ENCODE assay signal across 1 cellular context in the genomic region with DNA sequence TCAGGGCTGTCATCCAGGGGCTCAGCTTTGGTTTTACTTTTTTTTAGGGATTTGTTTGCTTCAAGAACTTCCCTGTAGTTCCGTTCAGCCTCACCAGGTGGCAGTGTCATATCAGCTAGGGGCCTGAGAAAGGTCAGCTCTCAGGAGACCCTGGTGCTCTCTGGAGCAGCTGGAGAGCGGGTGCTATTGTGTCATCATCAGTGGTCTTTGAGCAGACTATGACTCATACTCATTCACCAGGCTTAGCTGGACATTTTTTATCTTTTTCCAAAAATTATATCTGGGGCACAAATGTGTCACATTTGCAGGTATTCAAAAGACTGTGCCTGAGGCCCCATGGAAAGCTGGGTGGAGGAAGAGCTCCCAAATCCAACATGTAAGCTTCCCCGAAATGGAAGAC.
A peak's percentile ranks its signal among the peaks of the same experiment; 100 is the strongest.
TF ChIP-seq lines count a peak whose summit lies in the region.

No MANE protein-coding gene starts in this region.

TF ChIP-seq in K562, 482 proteins besides CTCF, POLR2A, EP300 and RAD21 (continued from another document and continues in another):
- TF ChIP-seq, protein P1, sequence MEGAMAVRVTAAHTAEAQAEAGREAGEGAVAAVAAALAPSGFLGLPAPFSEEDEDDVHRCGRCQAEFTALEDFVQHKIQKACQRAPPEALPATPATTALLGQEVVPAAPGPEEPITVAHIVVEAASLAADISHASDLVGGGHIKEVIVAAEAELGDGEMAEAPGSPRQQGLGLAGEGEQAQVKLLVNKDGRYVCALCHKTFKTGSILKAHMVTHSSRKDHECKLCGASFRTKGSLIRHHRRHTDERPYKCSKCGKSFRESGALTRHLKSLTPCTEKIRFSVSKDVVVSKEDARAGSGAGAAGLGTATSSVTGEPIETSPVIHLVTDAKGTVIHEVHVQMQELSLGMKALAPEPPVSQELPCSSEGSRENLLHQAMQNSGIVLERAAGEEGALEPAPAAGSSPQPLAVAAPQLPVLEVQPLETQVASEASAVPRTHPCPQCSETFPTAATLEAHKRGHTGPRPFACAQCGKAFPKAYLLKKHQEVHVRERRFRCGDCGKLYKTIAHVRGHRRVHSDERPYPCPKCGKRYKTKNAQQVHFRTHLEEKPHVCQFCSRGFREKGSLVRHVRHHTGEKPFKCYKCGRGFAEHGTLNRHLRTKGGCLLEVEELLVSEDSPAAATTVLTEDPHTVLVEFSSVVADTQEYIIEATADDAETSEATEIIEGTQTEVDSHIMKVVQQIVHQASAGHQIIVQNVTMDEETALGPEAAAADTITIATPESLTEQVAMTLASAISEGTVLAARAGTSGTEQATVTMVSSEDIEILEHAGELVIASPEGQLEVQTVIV (CRISPR knock-in tag; IDR thresholded peaks at IDR 0.05; ENCODE audit: borderline replicate concordance): no peak
- TF ChIP-seq, protein P2, sequence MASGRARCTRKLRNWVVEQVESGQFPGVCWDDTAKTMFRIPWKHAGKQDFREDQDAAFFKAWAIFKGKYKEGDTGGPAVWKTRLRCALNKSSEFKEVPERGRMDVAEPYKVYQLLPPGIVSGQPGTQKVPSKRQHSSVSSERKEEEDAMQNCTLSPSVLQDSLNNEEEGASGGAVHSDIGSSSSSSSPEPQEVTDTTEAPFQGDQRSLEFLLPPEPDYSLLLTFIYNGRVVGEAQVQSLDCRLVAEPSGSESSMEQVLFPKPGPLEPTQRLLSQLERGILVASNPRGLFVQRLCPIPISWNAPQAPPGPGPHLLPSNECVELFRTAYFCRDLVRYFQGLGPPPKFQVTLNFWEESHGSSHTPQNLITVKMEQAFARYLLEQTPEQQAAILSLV (tag; IDR thresholded peaks at IDR 0.05): no peak
- TF ChIP-seq ZNF408 (CRISPR knock-in tag; IDR thresholded peaks at IDR 0.05; ENCODE audit: low read depth) (no peak), ZNF165 (CRISPR knock-in tag; IDR thresholded peaks at IDR 0.05; ENCODE audit: borderline replicate concordance) (no peak), KLF16 (IDR thresholded peaks at IDR 0.05) (no peak), PCBP1 (IDR thresholded peaks at IDR 0.05; ENCODE audit: low read depth, low read length, poor library complexity, severe bottlenecking) (no peak), BCL6 (CRISPR knock-in tag; IDR thresholded peaks at IDR 0.05) (no peak), WHSC1 (IDR thresholded peaks at IDR 0.05; ENCODE audit: low read length) (no peak), ZBTB7A (IDR thresholded peaks at IDR 0.05; ENCODE audit: borderline replicate concordance, control insufficient read depth, low read depth, low read length) (peak; percentile 75), ZNF263 (CRISPR knock-in tag; IDR thresholded peaks at IDR 0.05; ENCODE audit: borderline replicate concordance) (no peak), RAD51 (IDR thresholded peaks at IDR 0.05; ENCODE audit: borderline replicate concordance, low read depth) (no peak), RFX7 (CRISPR knock-in tag; IDR thresholded peaks at IDR 0.05) (no peak), ZNF3 (CRISPR knock-in tag; IDR thresholded peaks at IDR 0.05) (no peak), MECOM (CRISPR knock-in tag; IDR thresholded peaks at IDR 0.05) (no peak), TCFL5 (CRISPR knock-in tag; conservative IDR thresholded peaks at IDR 0.05) (no peak), ZNF212 (CRISPR knock-in tag; IDR thresholded peaks at IDR 0.05) (no peak), ARID1B (IDR thresholded peaks at IDR 0.05) (0 out of 2 replicates have a peak, but pooled peaks have one; percentile 11), CREB1 (IDR thresholded peaks at IDR 0.05) (no peak), CREB1 (CRISPR knock-in tag; IDR thresholded peaks at IDR 0.05) (no peak), ESRRA (IDR thresholded peaks at IDR 0.05; ENCODE audit: borderline replicate concordance, low read depth) (no peak), ZNF282 (CRISPR knock-in tag; IDR thresholded peaks at IDR 0.05) (no peak), HDAC1 (IDR thresholded peaks at IDR 0.05) (no peak), EZH2 (IDR thresholded peaks at IDR 0.05; ENCODE audit: borderline replicate concordance, low read depth, low read length) (no peak), CEBPG (CRISPR knock-in tag; IDR thresholded peaks at IDR 0.05) (no peak), CEBPG (tag; conservative IDR thresholded peaks at IDR 0.05 in 1 of 2, IDR thresholded peaks at IDR 0.05 in 1 of 2) (0 out of 4 replicates have a peak, but pooled peaks of 1 of the 2 experiments have one; percentile 36), SMAD2 (IDR thresholded peaks at IDR 0.05; ENCODE audit: low read depth, low read length) (no peak), SRF (CRISPR knock-in tag; IDR thresholded peaks at IDR 0.05) (no peak), SIN3A (IDR thresholded peaks at IDR 0.05; ENCODE audit: borderline replicate concordance in 2 of 2, control insufficient read depth in 1 of 2, low read depth in 2 of 2, low read length in 2 of 2) (no peak), POLR2B (IDR thresholded peaks at IDR 0.05; ENCODE audit: low read depth, partially characterized antibody) (no peak), RBM15 (IDR thresholded peaks at IDR 0.05; ENCODE audit: insufficient read depth, low read length) (no peak), ZNF197 (CRISPR knock-in tag; IDR thresholded peaks at IDR 0.05; ENCODE audit: low read depth) (no peak), NFRKB (IDR thresholded peaks at IDR 0.05; ENCODE audit: low read depth) (no peak), TFAM (CRISPR knock-in tag; conservative IDR thresholded peaks at IDR 0.05) (no peak)
- TF ChIP-seq, protein P3, sequence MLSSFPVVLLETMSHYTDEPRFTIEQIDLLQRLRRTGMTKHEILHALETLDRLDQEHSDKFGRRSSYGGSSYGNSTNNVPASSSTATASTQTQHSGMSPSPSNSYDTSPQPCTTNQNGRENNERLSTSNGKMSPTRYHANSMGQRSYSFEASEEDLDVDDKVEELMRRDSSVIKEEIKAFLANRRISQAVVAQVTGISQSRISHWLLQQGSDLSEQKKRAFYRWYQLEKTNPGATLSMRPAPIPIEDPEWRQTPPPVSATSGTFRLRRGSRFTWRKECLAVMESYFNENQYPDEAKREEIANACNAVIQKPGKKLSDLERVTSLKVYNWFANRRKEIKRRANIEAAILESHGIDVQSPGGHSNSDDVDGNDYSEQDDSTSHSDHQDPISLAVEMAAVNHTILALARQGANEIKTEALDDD (IDR thresholded peaks at IDR 0.05): no peak
- TF ChIP-seq, protein P4, sequence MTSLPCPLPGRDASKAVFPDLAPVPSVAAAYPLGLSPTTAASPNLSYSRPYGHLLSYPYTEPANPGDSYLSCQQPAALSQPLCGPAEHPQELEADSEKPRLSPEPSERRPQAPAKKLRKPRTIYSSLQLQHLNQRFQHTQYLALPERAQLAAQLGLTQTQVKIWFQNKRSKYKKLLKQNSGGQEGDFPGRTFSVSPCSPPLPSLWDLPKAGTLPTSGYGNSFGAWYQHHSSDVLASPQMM (CRISPR knock-in tag; IDR thresholded peaks at IDR 0.05): no peak
- TF ChIP-seq, protein P5, sequence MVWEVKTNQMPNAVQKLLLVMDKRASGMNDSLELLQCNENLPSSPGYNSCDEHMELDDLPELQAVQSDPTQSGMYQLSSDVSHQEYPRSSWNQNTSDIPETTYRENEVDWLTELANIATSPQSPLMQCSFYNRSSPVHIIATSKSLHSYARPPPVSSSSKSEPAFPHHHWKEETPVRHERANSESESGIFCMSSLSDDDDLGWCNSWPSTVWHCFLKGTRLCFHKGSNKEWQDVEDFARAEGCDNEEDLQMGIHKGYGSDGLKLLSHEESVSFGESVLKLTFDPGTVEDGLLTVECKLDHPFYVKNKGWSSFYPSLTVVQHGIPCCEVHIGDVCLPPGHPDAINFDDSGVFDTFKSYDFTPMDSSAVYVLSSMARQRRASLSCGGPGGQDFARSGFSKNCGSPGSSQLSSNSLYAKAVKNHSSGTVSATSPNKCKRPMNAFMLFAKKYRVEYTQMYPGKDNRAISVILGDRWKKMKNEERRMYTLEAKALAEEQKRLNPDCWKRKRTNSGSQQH (CRISPR knock-in tag; IDR thresholded peaks at IDR 0.05): no peak
- TF ChIP-seq, protein P6, sequence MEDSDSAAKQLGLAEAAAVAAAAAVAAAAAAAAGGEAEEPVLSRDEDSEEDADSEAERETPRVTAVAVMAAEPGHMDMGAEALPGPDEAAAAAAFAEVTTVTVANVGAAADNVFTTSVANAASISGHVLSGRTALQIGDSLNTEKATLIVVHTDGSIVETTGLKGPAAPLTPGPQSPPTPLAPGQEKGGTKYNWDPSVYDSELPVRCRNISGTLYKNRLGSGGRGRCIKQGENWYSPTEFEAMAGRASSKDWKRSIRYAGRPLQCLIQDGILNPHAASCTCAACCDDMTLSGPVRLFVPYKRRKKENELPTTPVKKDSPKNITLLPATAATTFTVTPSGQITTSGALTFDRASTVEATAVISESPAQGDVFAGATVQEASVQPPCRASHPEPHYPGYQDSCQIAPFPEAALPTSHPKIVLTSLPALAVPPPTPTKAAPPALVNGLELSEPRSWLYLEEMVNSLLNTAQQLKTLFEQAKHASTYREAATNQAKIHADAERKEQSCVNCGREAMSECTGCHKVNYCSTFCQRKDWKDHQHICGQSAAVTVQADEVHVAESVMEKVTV (CRISPR knock-in tag; IDR thresholded peaks at IDR 0.05): 0 out of 2 replicates have a peak, but pooled peaks have one; percentile 37
- TF ChIP-seq, protein P7, sequence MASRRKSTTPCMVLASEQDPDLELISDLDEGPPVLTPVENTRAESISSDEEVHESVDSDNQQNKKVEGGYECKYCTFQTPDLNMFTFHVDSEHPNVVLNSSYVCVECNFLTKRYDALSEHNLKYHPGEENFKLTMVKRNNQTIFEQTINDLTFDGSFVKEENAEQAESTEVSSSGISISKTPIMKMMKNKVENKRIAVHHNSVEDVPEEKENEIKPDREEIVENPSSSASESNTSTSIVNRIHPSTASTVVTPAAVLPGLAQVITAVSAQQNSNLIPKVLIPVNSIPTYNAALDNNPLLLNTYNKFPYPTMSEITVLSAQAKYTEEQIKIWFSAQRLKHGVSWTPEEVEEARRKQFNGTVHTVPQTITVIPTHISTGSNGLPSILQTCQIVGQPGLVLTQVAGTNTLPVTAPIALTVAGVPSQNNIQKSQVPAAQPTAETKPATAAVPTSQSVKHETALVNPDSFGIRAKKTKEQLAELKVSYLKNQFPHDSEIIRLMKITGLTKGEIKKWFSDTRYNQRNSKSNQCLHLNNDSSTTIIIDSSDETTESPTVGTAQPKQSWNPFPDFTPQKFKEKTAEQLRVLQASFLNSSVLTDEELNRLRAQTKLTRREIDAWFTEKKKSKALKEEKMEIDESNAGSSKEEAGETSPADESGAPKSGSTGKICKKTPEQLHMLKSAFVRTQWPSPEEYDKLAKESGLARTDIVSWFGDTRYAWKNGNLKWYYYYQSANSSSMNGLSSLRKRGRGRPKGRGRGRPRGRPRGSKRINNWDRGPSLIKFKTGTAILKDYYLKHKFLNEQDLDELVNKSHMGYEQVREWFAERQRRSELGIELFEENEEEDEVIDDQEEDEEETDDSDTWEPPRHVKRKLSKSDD (conservative IDR thresholded peaks at IDR 0.05; ENCODE audit: low read length): no peak
- TF ChIP-seq, protein P8, sequence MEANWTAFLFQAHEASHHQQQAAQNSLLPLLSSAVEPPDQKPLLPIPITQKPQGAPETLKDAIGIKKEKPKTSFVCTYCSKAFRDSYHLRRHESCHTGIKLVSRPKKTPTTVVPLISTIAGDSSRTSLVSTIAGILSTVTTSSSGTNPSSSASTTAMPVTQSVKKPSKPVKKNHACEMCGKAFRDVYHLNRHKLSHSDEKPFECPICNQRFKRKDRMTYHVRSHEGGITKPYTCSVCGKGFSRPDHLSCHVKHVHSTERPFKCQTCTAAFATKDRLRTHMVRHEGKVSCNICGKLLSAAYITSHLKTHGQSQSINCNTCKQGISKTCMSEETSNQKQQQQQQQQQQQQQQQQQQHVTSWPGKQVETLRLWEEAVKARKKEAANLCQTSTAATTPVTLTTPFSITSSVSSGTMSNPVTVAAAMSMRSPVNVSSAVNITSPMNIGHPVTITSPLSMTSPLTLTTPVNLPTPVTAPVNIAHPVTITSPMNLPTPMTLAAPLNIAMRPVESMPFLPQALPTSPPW (CRISPR knock-in tag; IDR thresholded peaks at IDR 0.05): no peak
- TF ChIP-seq, protein P9, sequence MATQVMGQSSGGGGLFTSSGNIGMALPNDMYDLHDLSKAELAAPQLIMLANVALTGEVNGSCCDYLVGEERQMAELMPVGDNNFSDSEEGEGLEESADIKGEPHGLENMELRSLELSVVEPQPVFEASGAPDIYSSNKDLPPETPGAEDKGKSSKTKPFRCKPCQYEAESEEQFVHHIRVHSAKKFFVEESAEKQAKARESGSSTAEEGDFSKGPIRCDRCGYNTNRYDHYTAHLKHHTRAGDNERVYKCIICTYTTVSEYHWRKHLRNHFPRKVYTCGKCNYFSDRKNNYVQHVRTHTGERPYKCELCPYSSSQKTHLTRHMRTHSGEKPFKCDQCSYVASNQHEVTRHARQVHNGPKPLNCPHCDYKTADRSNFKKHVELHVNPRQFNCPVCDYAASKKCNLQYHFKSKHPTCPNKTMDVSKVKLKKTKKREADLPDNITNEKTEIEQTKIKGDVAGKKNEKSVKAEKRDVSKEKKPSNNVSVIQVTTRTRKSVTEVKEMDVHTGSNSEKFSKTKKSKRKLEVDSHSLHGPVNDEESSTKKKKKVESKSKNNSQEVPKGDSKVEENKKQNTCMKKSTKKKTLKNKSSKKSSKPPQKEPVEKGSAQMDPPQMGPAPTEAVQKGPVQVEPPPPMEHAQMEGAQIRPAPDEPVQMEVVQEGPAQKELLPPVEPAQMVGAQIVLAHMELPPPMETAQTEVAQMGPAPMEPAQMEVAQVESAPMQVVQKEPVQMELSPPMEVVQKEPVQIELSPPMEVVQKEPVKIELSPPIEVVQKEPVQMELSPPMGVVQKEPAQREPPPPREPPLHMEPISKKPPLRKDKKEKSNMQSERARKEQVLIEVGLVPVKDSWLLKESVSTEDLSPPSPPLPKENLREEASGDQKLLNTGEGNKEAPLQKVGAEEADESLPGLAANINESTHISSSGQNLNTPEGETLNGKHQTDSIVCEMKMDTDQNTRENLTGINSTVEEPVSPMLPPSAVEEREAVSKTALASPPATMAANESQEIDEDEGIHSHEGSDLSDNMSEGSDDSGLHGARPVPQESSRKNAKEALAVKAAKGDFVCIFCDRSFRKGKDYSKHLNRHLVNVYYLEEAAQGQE (CRISPR knock-in tag; IDR thresholded peaks at IDR 0.05; ENCODE audit: low read depth): no peak
- TF ChIP-seq, protein P10, sequence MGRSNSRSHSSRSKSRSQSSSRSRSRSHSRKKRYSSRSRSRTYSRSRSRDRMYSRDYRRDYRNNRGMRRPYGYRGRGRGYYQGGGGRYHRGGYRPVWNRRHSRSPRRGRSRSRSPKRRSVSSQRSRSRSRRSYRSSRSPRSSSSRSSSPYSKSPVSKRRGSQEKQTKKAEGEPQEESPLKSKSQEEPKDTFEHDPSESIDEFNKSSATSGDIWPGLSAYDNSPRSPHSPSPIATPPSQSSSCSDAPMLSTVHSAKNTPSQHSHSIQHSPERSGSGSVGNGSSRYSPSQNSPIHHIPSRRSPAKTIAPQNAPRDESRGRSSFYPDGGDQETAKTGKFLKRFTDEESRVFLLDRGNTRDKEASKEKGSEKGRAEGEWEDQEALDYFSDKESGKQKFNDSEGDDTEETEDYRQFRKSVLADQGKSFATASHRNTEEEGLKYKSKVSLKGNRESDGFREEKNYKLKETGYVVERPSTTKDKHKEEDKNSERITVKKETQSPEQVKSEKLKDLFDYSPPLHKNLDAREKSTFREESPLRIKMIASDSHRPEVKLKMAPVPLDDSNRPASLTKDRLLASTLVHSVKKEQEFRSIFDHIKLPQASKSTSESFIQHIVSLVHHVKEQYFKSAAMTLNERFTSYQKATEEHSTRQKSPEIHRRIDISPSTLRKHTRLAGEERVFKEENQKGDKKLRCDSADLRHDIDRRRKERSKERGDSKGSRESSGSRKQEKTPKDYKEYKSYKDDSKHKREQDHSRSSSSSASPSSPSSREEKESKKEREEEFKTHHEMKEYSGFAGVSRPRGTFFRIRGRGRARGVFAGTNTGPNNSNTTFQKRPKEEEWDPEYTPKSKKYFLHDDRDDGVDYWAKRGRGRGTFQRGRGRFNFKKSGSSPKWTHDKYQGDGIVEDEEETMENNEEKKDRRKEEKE (IDR thresholded peaks at IDR 0.05; ENCODE audit: borderline replicate concordance in 1 of 2, control insufficient read depth in 1 of 2, low read depth in 2 of 2, low read length in 1 of 2): no peak
